Comparison of ENCODE assay signal across 27 cellular contexts in genomic region chr6:161677188-161677587, GRCh38.
"Had no signal": no experiment of that assay in that cellular context is flagged by ENCODE, and none has a peak within 500 bp of the region (broad histone marks: within the 10 kb centered on the region; RNA-seq: fewer than 3 reads in every experiment).

No MANE protein-coding gene starts in this region.

- ATAC-seq: activated CD8-positive, alpha-beta T cell treated with anti-CD3 and anti-CD28 coated beads for 36 hours had no signal

- DNase-seq: activated CD4-positive, alpha-beta T cell treated with anti-CD3 and anti-CD28 coated beads, Interleukin-2, amount 10 ng/mL, durations not matched to agents 24 days and 14 days; activated CD4-positive, alpha-beta T cell treated with anti-CD3 and anti-CD28 coated beads, Interleukin-2, amount 50 U/mL, for 4 hours; activated CD8-positive, alpha-beta T cell treated with anti-CD3 and anti-CD28 coated beads for 36 hours; activated effector memory CD4-positive, alpha-beta T cell treated with anti-CD3 and anti-CD28 coated beads, Interleukin-2, amount 50 U/mL, for 16 hours; activated naive CD4-positive, alpha-beta T cell; activated naive CD4-positive, alpha-beta T cell treated with anti-CD3 and anti-CD28 coated beads, Interleukin-2, amount 50 U/mL, for 16 hours; activated naive CD8-positive, alpha-beta T cell treated with anti-CD3 and anti-CD28 coated beads for 36 hours; activated T-cell treated with anti-CD3 and anti-CD28 coated beads, Interleukin-2, amount 50 U/mL, for 1 hour; amniotic stem cell; Kasumi-1; MG63; MV-4-11; NCI-H1092; NCI-H1436 treated with DMSO at 0.1 percent for 48 hours; NCI-H187 treated with DMSO at 0.1 percent for 48 hours; NCI-H2171; NCI-H510A; NCI-H526; NCI-H774; OCI-M1; Right ventricle myocardium superior had no signal

- H3K9me3 ChIP-seq: ascending aorta, MG63 had no signal

- H3K4me3 Mint-ChIP-seq: activated CD4-positive, alpha-beta T cell treated with anti-CD3 and anti-CD28 coated beads, Interleukin-2, amount 10 ng/mL, durations not matched to agents 24 days and 14 days; activated CD8-positive, alpha-beta T cell treated with anti-CD3 and anti-CD28 coated beads for 36 hours; activated naive CD8-positive, alpha-beta T cell treated with anti-CD3 and anti-CD28 coated beads for 36 hours; activated T-cell treated with anti-CD3 and anti-CD28 coated beads, Interleukin-2, amount 50 U/mL, for 72 hours; activated T-helper 17 cell treated with anti-CD3 and anti-CD28 coated beads, Interleukin-2, amount 50 U/mL, for 72 hours; central memory CD8-positive, alpha-beta T cell had no signal

- H3K36me3 ChIP-seq: ascending aorta, cardiac muscle cell, MG63 had no signal

- H3K4me1 Mint-ChIP-seq: activated CD4-positive, alpha-beta T cell treated with anti-CD3 and anti-CD28 coated beads, Interleukin-2, amount 10 ng/mL, durations not matched to agents 24 days and 14 days; activated naive CD8-positive, alpha-beta T cell treated with anti-CD3 and anti-CD28 coated beads for 36 hours; activated T-helper 17 cell treated with anti-CD3 and anti-CD28 coated beads, Interleukin-2, amount 50 U/mL, for 72 hours; central memory CD8-positive, alpha-beta T cell had no signal

- H3K9me3 Mint-ChIP-seq: activated CD4-positive, alpha-beta T cell treated with anti-CD3 and anti-CD28 coated beads, Interleukin-2, amount 10 ng/mL, durations not matched to agents 24 days and 14 days; activated CD8-positive, alpha-beta T cell treated with anti-CD3 and anti-CD28 coated beads for 36 hours; activated naive CD8-positive, alpha-beta T cell treated with anti-CD3 and anti-CD28 coated beads for 36 hours; activated T-cell treated with anti-CD3 and anti-CD28 coated beads, Interleukin-2, amount 50 U/mL, for 72 hours; activated T-helper 17 cell treated with anti-CD3 and anti-CD28 coated beads, Interleukin-2, amount 50 U/mL, for 72 hours had no signal

- H3K4me3 ChIP-seq: ascending aorta, cardiac muscle cell, MG63 had no signal

- H3K27ac ChIP-seq: ascending aorta, cardiac muscle cell had no signal

- H3K36me3 Mint-ChIP-seq: activated naive CD8-positive, alpha-beta T cell treated with anti-CD3 and anti-CD28 coated beads for 36 hours had no signal

- FAIRE-seq: TTC549 had no signal

- H3K4me1 ChIP-seq: ascending aorta had no signal

- H3K27ac Mint-ChIP-seq: activated CD4-positive, alpha-beta T cell treated with anti-CD3 and anti-CD28 coated beads, Interleukin-2, amount 10 ng/mL, durations not matched to agents 24 days and 14 days; activated CD8-positive, alpha-beta T cell treated with anti-CD3 and anti-CD28 coated beads for 36 hours; activated naive CD8-positive, alpha-beta T cell treated with anti-CD3 and anti-CD28 coated beads for 36 hours; activated T-cell treated with anti-CD3 and anti-CD28 coated beads, Interleukin-2, amount 50 U/mL, for 72 hours; activated T-helper 17 cell treated with anti-CD3 and anti-CD28 coated beads, Interleukin-2, amount 50 U/mL, for 72 hours had no signal

- H3K27me3 Mint-ChIP-seq: activated CD4-positive, alpha-beta T cell treated with anti-CD3 and anti-CD28 coated beads, Interleukin-2, amount 10 ng/mL, durations not matched to agents 24 days and 14 days; activated CD8-positive, alpha-beta T cell treated with anti-CD3 and anti-CD28 coated beads for 36 hours; activated naive CD8-positive, alpha-beta T cell treated with anti-CD3 and anti-CD28 coated beads for 36 hours; activated T-helper 17 cell treated with anti-CD3 and anti-CD28 coated beads, Interleukin-2, amount 50 U/mL, for 72 hours had no signal
